ENCODE assay signal across 8 cellular contexts in genomic region chr16:77723108-77723514, GRCh38. TPM values are rescaled to one million over a fixed set of nuclear protein-coding genes. Genes with fewer than 3 reads are reported as not detected.
DNase-seq lines count a peak whose midpoint lies in the region; ATAC-seq and TF ChIP-seq lines count a peak whose summit lies in the region.

No MANE protein-coding gene starts in this region.

- H2BK12ac ChIP-seq in mesenchymal stem cell (ENCODE audit: low read length in 2 of 2): peak overlapping the region in 1 of 2 experiments; percentile 84

- H4K91ac ChIP-seq in mesenchymal stem cell (ENCODE audit: low read length): peak overlapping the region; percentile 92

- peak overlapping the region in 58 of 59 donors; percentile 20 to 91 (median 82) for H3K27ac ChIP-seq in dorsolateral prefrontal cortex
- H3K27ac ChIP-seq in mesenchymal stem cell (ENCODE audit: low read length, poor library complexity, severe bottlenecking): peak overlapping the region; percentile 79
- peak overlapping the region; percentile 88 for H3K27ac ChIP-seq in upper lobe of right lung

- H3K9me3 ChIP-seq in mesenchymal stem cell (ENCODE audit: control insufficient read depth, low read length) (peaks cover 3% of the 10 kb centered on the region), upper lobe of right lung (no peaks in the 10 kb centered on the region)

- H3K9ac ChIP-seq in mesenchymal stem cell (ENCODE audit: low read length): peak overlapping the region; percentile 96

- no peak overlapping the region for H2BK15ac ChIP-seq in mesenchymal stem cell (ENCODE audit: low read depth, poor library complexity, severe bottlenecking)

- H3K27me3 ChIP-seq in dorsolateral prefrontal cortex (no peaks in the 10 kb centered on the region), mesenchymal stem cell (ENCODE audit: control insufficient read depth in 1 of 2, insufficient read depth in 1 of 2, low read length in 2 of 2) (no peaks in the 10 kb centered on the region), upper lobe of right lung (no peaks in the 10 kb centered on the region)

- ATAC-seq in Right ventricle myocardium inferior: peak; percentile 18
- peak; percentile 3 for ATAC-seq in HG03039 (IDR thresholded peaks at IDR 0.05; ENCODE audit: unreplicated experiment)
- ATAC-seq in upper lobe of right lung: peak; percentile 1

- H2BK5ac ChIP-seq in mesenchymal stem cell (ENCODE audit: low read depth, low read length, poor library complexity, severe bottlenecking): no peak overlapping the region

- H2AK5ac ChIP-seq in mesenchymal stem cell (ENCODE audit: low read length, severe bottlenecking): no peak overlapping the region

- TF ChIP-seq CTCF in dorsolateral prefrontal cortex (IDR thresholded peaks at IDR 0.05 in 54 of 56, conservative IDR thresholded peaks at IDR 0.05 in 2 of 56; ENCODE audit: low read depth in 1 of 56, partially characterized antibody in 56 of 56): no peak
- no peak for TF ChIP-seq CTCF in upper lobe of right lung (IDR thresholded peaks at IDR 0.05)

- intact Hi-C loops in Right ventricle myocardium inferior (cut with DNase I) (loop anchor here (2.0 to 5.0 kb wide), 2 partner anchors 149 to 248 kb away; no protein-coding TSS in a partner anchor), cardiac septum (cut with DNase I) (loop anchor here (5.0 kb wide), 1 partner anchor 244 kb away; no protein-coding TSS in a partner anchor), dorsolateral prefrontal cortex (cut with DNase I) (loop anchor here in 1 of 2 donors (2.0 to 5.0 kb wide), 2 partner anchors 66 to 531 kb away; partner anchors contain the start of genes MON1B and VAT1L), upper lobe of right lung (cut with DNase I) (no loop called here)

- DNase-seq in Right ventricle myocardium inferior (ENCODE audit: missing footprints): no peak
- DNase-seq in cardiac septum (ENCODE audit: low spot score): no peak
- DNase-seq in RKO (ENCODE audit: low spot score): peak; percentile 23
- peak in 5 of 10 donors; percentile 22 to 51 (median 28) for DNase-seq in dorsolateral prefrontal cortex
- DNase-seq in mesenchymal stem cell: peak; percentile 91
- DNase-seq in upper lobe of right lung: no peak
- no peak for DNase-seq in NCI-H2196 treated with DMSO at 0.1 percent for 48 hours (lab: John Stamatoyannopoulos, UW; ENCODE audit: unreplicated experiment)

- H3K14ac ChIP-seq in mesenchymal stem cell (ENCODE audit: low read length in 2 of 2): no peak overlapping the region

- H3K36me3 ChIP-seq in mesenchymal stem cell (ENCODE audit: control insufficient read depth in 1 of 2, insufficient read depth in 2 of 2, low read depth in 1 of 2, low read length in 2 of 2) (peaks cover 0 to 8% of the 10 kb centered on the region in 2 experiments), upper lobe of right lung (no peaks in the 10 kb centered on the region)

- H3K4me3 ChIP-seq in dorsolateral prefrontal cortex: peak overlapping the region; percentile 58 to 97 (median 84)
- peak overlapping the region; percentile 65 to 86 for H3K4me3 ChIP-seq in mesenchymal stem cell (ENCODE audit: insufficient read depth in 1 of 2, low read depth in 1 of 2, low read length in 2 of 2)
- H3K4me3 ChIP-seq in upper lobe of right lung: peak overlapping the region; percentile 76

- H4K8ac ChIP-seq in mesenchymal stem cell (ENCODE audit: low read length): no peak overlapping the region

- H3K23ac ChIP-seq in mesenchymal stem cell (ENCODE audit: low read length in 2 of 2): no peak overlapping the region

- no peaks in the 10 kb centered on the region for H3K79me1 ChIP-seq in mesenchymal stem cell (replicated peaks; ENCODE audit: low read length, poor library complexity, severe bottlenecking)

- H3K4me2 ChIP-seq in mesenchymal stem cell (ENCODE audit: low read length, poor library complexity, severe bottlenecking): peak overlapping the region; percentile 82

- H2AFZ ChIP-seq in mesenchymal stem cell (ENCODE audit: low read depth, low read length): no peak overlapping the region

- H3K18ac ChIP-seq in mesenchymal stem cell (ENCODE audit: low read depth in 1 of 2, low read length in 2 of 2): peak overlapping the region; percentile 88 to 98

- H3K4me1 ChIP-seq in mesenchymal stem cell (ENCODE audit: control insufficient read depth, insufficient read depth, low read depth, low read length): peaks cover 4% of the 10 kb centered on the region
- H3K4me1 ChIP-seq in upper lobe of right lung: no peaks in the 10 kb centered on the region

- H2BK120ac ChIP-seq in mesenchymal stem cell (ENCODE audit: low read depth, low read length): peak overlapping the region; percentile 95

- no peak overlapping the region for H3K4ac ChIP-seq in mesenchymal stem cell (ENCODE audit: low read depth in 1 of 2, low read length in 2 of 2)

- WGBS in mesenchymal stem cell: 0% methylated on average over 5 of the region's 5 CpGs

RNA-seq across cellular contexts. Expression of gene NUDT7, which starts 0.8 kb away (rescaled TPM):
- 46.0 TPM for total RNA-seq in Right ventricle myocardium inferior
- 46.8 TPM for total RNA-seq in cardiac septum
- 10 to 100 TPM in 38 of 120 experiments, 1 to 10 TPM in 82; 2.9 to 16.8 (median 8.6) TPM for total RNA-seq in dorsolateral prefrontal cortex
- 9.6 TPM for polyA plus RNA-seq in mesenchymal stem cell (2013, experiment 1 of 2)
- polyA plus RNA-seq in mesenchymal stem cell (2013, experiment 2 of 2): 9.8 TPM
- total RNA-seq in upper lobe of right lung: 7.2 TPM

Comparison
In these comparisons a context has a peak if more than half of its experiments do, and no peak if none do; other contexts are left out.
1. DNase-seq: peak in RKO (single experiment) and mesenchymal stem cell (single experiment); none in Right ventricle myocardium inferior (single experiment), cardiac septum (single experiment), upper lobe of right lung (single experiment) and NCI-H2196 treated with DMSO at 0.1 percent for 48 hours (single experiment).
2. Peak in every context shown above with its lines, with median percentiles within 50 percentile points of each other: ATAC-seq, H3K27ac ChIP-seq and H3K4me3 ChIP-seq.